Comparison of ENCODE assay signal across 8 cellular contexts in genomic region chr5:79613571-79613970, GRCh38. TPM values are rescaled to one million over a fixed set of nuclear protein-coding genes. Genes with fewer than 3 reads are reported as not detected.
DNase-seq lines count a peak whose midpoint lies in the region; ATAC-seq and TF ChIP-seq lines count a peak whose summit lies in the region.

No MANE protein-coding gene starts in this region.

- H3K4me3 ChIP-seq in gastroesophageal sphincter (peak overlapping the region; percentile 64 to 78), skeletal muscle satellite cell (ENCODE audit: low read length) (peak overlapping the region; percentile 83)

- H3K79me1 ChIP-seq in H9 (ENCODE audit: insufficient read depth, low read depth, low read length, poor library complexity, severe bottlenecking), result no peaks in the 10 kb centered on the region

- no peak overlapping the region for H3K56ac ChIP-seq in H9 (ENCODE audit: insufficient read length, low read depth, low read length)

- H3K4ac ChIP-seq in H9 (ENCODE audit: low read depth, low read length), result no peak overlapping the region

- H3K9me3 ChIP-seq in H9 (ENCODE audit: control insufficient read depth, low read depth, low read length) (no peaks in the 10 kb centered on the region), T-helper 17 cell (ENCODE audit: control insufficient read depth, low read length, poor library complexity, severe bottlenecking) (no peaks in the 10 kb centered on the region), gastroesophageal sphincter (peaks cover 0 to 5% (median 0%) of the 10 kb centered on the region in 3 donors), skeletal muscle satellite cell (replicated peaks; ENCODE audit: low read length) (no peaks in the 10 kb centered on the region)

- peaks cover 4% of the 10 kb centered on the region for H3K23me2 ChIP-seq in H9 (ENCODE audit: insufficient read length, low read depth, low read length, poor library complexity, severe bottlenecking)

- H3K36me3 Mint-ChIP-seq in H9 (ENCODE audit: insufficient read depth in 1 of 3, low read depth in 3 of 3), result peaks cover 26 to 47% (median 42%) of the 10 kb centered on the region in 3 experiments
- peaks cover 6% of the 10 kb centered on the region for H3K36me3 Mint-ChIP-seq in T-helper 17 cell (ENCODE audit: low read depth)

- H3K4me1 Mint-ChIP-seq in H9 (peaks cover 7 to 15% of the 10 kb centered on the region in 2 experiments), T-helper 17 cell (peaks cover 19% of the 10 kb centered on the region)

- H2BK120ac ChIP-seq in H9 (ENCODE audit: low read depth, low read length, poor library complexity, severe bottlenecking), result no peak overlapping the region

- H3K9me3 Mint-ChIP-seq in H9, result peaks cover 10 to 14% of the 10 kb centered on the region in 2 experiments

- H2AFZ ChIP-seq in H9 (ENCODE audit: low read length), result no peak overlapping the region

- H3K79me2 ChIP-seq in H9 (ENCODE audit: insufficient read depth, low read length), result peaks cover 14% of the 10 kb centered on the region; the same call in 1 of the 2 replicates

- no peak overlapping the region for H2BK20ac ChIP-seq in H9 (ENCODE audit: low read depth, low read length, poor library complexity, severe bottlenecking)

- 100% methylated on average over 1 of the region's 3 CpGs for WGBS in H9 (ENCODE audit: extremely low coverage, insufficient read length, low lambda C conversion rate)
- WGBS in gastroesophageal sphincter (ENCODE audit: low coverage in 1 of 2), 2 donors, result 15 to 18% methylated on average over 3 of the region's 3 CpGs

- H3K27ac Mint-ChIP-seq in H9 (no peak overlapping the region), T-helper 17 cell (peak overlapping the region; percentile 98)

- no peak overlapping the region for H2BK5ac ChIP-seq in H9 (ENCODE audit: insufficient read length, low read length)

- no peak overlapping the region for H2BK15ac ChIP-seq in H9 (ENCODE audit: low read depth, low read length)

- TF ChIP-seq CTCF in H9 (conservative IDR thresholded peaks at IDR 0.05), result no peak
- no peak for TF ChIP-seq CTCF in gastroesophageal sphincter (IDR thresholded peaks at IDR 0.05)

- no peak overlapping the region for H2AK5ac ChIP-seq in H9 (ENCODE audit: insufficient read length, low read length)

- H3K4me3 Mint-ChIP-seq in H9 (peak overlapping the region; percentile 97 to 98), T-helper 17 cell (peak overlapping the region; percentile 96)

- no peak for TF ChIP-seq POLR2A in gastroesophageal sphincter (IDR thresholded peaks at IDR 0.05)

- H3T11ph ChIP-seq in H9 (ENCODE audit: low read length), result no peak overlapping the region

- H2BK12ac ChIP-seq in H9 (ENCODE audit: insufficient read length, low read depth, low read length), result no peak overlapping the region

- H3K27me3 Mint-ChIP-seq in H9 (ENCODE audit: low read depth) (no peaks in the 10 kb centered on the region; the same call in 1 of the 2 replicates), T-helper 17 cell (no peaks in the 10 kb centered on the region)

- H3K4me1 ChIP-seq in H9 (ENCODE audit: insufficient read depth, low read length) (no peaks in the 10 kb centered on the region), gastroesophageal sphincter (peaks cover 0 to 29% (median 3%) of the 10 kb centered on the region in 3 donors), skeletal muscle satellite cell (ENCODE audit: control insufficient read depth, insufficient read depth, low read length) (no peaks in the 10 kb centered on the region)

- ATAC-seq in T-helper 17 cell (no peak), gastroesophageal sphincter (no peak)

- H3K4me2 ChIP-seq in H9 (ENCODE audit: insufficient read depth, insufficient read length, low read length) (peak overlapping the region; percentile 84), skeletal muscle satellite cell (ENCODE audit: low read length) (peak overlapping the region; percentile 80)

- no peak overlapping the region for H3K14ac ChIP-seq in H9 (ENCODE audit: insufficient read depth, low read length)

- DNase-seq in H9 (no peak), T-helper 17 cell (no peak), NCI-H1417 (lab: John Stamatoyannopoulos, UW) (no peak), OCI-M2 (lab: John Stamatoyannopoulos, UW; ENCODE audit: unreplicated experiment) (no peak), NCI-H2107 (lab: John Stamatoyannopoulos, UW) (no peak)
- no peak for DNase-seq in activated CD4-positive, CD25-positive, alpha-beta regulatory T cell (lab: John Stamatoyannopoulos, UW)

- H4K91ac ChIP-seq in H9 (ENCODE audit: insufficient read length, low read depth, low read length), result no peak overlapping the region

- H3K27ac ChIP-seq in H9 (ENCODE audit: insufficient read length, low read depth, low read length) (no peak overlapping the region), gastroesophageal sphincter (peak overlapping the region in 3 of 4 donors; percentile 89 to 91 (median 91))

- no peak for TF ChIP-seq EP300 in gastroesophageal sphincter (IDR thresholded peaks at IDR 0.05)

- H3K27me3 ChIP-seq in H9 (ENCODE audit: insufficient read depth, low read length) (no peaks in the 10 kb centered on the region), gastroesophageal sphincter (no peaks in the 10 kb centered on the region), skeletal muscle satellite cell (ENCODE audit: control insufficient read depth, insufficient read depth, low read length) (no peaks in the 10 kb centered on the region)

- no peak overlapping the region for H4K5ac ChIP-seq in H9 (ENCODE audit: insufficient read length, low read depth, low read length)

- no peaks in the 10 kb centered on the region for H4K20me1 ChIP-seq in H9 (ENCODE audit: control insufficient read depth, insufficient read depth, insufficient read length)

- peak overlapping the region; percentile 93 for H3K9ac ChIP-seq in H9 (ENCODE audit: extremely low read depth, insufficient read length, low read length)
- H3K9ac ChIP-seq in skeletal muscle satellite cell (ENCODE audit: low read depth, low read length), result peak overlapping the region; percentile 98

- H3K36me3 ChIP-seq in gastroesophageal sphincter (peaks cover 0 to 22% of the 10 kb centered on the region in 2 donors), skeletal muscle satellite cell (ENCODE audit: insufficient read depth, low read length) (peaks cover 26% of the 10 kb centered on the region)

- H3K23ac ChIP-seq in H9 (ENCODE audit: insufficient read length, low read depth, low read length), result no peak overlapping the region

- no peak overlapping the region for H4K8ac ChIP-seq in H9 (replicated peaks; ENCODE audit: insufficient read length, low read depth, low read length)

- H3K18ac ChIP-seq in H9 (ENCODE audit: insufficient read length, low read depth, low read length), result no peak overlapping the region

RNA-seq across cellular contexts. Expression of gene TENT2, which starts 1.3 kb away (rescaled TPM):
- 38.9 and 42.8 TPM in 2 replicates for total RNA-seq in H9 (2021)
- total RNA-seq in T-helper 17 cell, result 100 to 1,000 TPM; 144 to 145 TPM
- 10 to 100 TPM; 33.7 to 84.8 (median 53.2) TPM for total RNA-seq in gastroesophageal sphincter
- 30.8 and 38.8 TPM in 2 replicates for total RNA-seq in skeletal muscle satellite cell (2012; rRNA removed)
